ENCODE assay signal across 22 cellular contexts in the genomic region with DNA sequence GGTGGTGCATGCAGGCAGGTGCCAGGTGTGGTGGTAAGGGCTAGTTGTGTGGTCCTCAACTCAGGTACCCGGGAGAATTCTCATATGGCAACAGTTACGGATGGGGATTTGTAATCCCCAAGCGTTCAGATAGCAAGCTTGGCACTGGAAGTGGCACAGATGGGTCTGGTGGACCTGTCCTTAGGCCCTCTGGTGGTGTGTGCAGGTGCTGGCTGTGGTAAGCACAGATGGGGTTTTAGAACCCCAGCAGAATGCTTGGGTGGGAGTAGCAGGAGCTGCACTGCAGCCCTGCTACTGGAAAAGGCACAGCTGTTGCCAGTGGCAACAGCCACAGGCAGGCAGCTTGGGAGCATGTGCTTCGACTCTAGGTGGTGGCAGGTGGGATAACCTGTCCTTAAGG.
DNase-seq lines count a peak whose midpoint lies in the region; ATAC-seq and TF ChIP-seq lines count a peak whose summit lies in the region.
"Had no signal": no experiment of that assay in that cellular context is flagged by ENCODE, and none has a peak within 500 bp of the region (broad histone marks: within the 10 kb centered on the region; RNA-seq: fewer than 3 reads in every experiment).

No MANE protein-coding gene starts in this region.

- TF ChIP-seq POLR2A in body of pancreas (IDR thresholded peaks at IDR 0.05), result no peak

- H4K20me1 ChIP-seq in neural progenitor cell (ENCODE audit: low read depth), result no peaks in the 10 kb centered on the region

- H2AFZ ChIP-seq in neural progenitor cell (replicated peaks), result no peak overlapping the region

- TF ChIP-seq CTCF in body of pancreas (IDR thresholded peaks at IDR 0.05), result peak in 3 of 7 experiments; percentile 19 to 43 (median 32)
- peak; percentile 14 for TF ChIP-seq CTCF in neural progenitor cell (IDR thresholded peaks at IDR 0.05)
- TF ChIP-seq CTCF in nephron progenitor cell (IDR thresholded peaks at IDR 0.05), result no peak

- WGBS in body of pancreas, 2 donors, result 29 to 49% methylated on average over 2 to 4 of the region's 4 CpGs

- H3K4me3 ChIP-seq in body of pancreas (no peak overlapping the region), neural progenitor cell (no peak overlapping the region)
- H3K4me3 ChIP-seq: MG63, Peyer's patch, SK-N-MC had no signal

- no peak overlapping the region for H3K9ac ChIP-seq in neural progenitor cell

- no peak overlapping the region for H3K4me3 Mint-ChIP-seq in neural progenitor cell
- no peak overlapping the region for H3K4me3 Mint-ChIP-seq in nephron progenitor cell
- H3K4me3 Mint-ChIP-seq: CD4-positive, CD25-positive, alpha-beta regulatory T cell had no signal

- no peak overlapping the region for H3K4me2 ChIP-seq in neural progenitor cell

- no peaks in the 10 kb centered on the region for H3F3A ChIP-seq in neural progenitor cell (ENCODE audit: low read depth)

- no peaks in the 10 kb centered on the region for H3K36me3 Mint-ChIP-seq in neural progenitor cell
- H3K36me3 Mint-ChIP-seq in nephron progenitor cell (ENCODE audit: low read depth), result no peaks in the 10 kb centered on the region
- H3K36me3 Mint-ChIP-seq: CD4-positive, CD25-positive, alpha-beta regulatory T cell had no signal

- no peak overlapping the region for H3K27ac ChIP-seq in body of pancreas
- H3K27ac ChIP-seq in neural progenitor cell, result no peak overlapping the region
- H3K27ac ChIP-seq: Peyer's patch, SK-N-MC had no signal

- intact Hi-C loops in body of pancreas (cut with DNase I), result no loop called here

- H3K27me3 Mint-ChIP-seq in neural progenitor cell (ENCODE audit: insufficient read depth, low read depth) (no peaks in the 10 kb centered on the region), nephron progenitor cell (ENCODE audit: low read depth, poor library complexity) (no peaks in the 10 kb centered on the region)
- H3K27me3 Mint-ChIP-seq: CD4-positive, CD25-positive, alpha-beta regulatory T cell had no signal

- DNase-seq in DMS 273 treated with DMSO at 0.1 percent for 48 hours (lab: John Stamatoyannopoulos, UW) (peak; percentile 12), NCI-H2171 (lab: John Stamatoyannopoulos, UW) (peak; percentile 73), body of pancreas (peak; percentile 19 to 56 (median 23)), neural progenitor cell (ENCODE audit: low spot score) (no peak), nephron progenitor cell (no peak)
- DNase-seq: ACHN; AML-193; CD4-positive, CD25-positive, alpha-beta regulatory T cell; H7; IMR-90; Karpas-422; MG63; NCI-H1092 treated with DMSO at 0.1 percent for 48 hours; NCI-H1694; NCI-H446; NCI-H69; Peyer's patch; Right ventricle myocardium superior; T-helper 1 cell had no signal

- H3K79me2 ChIP-seq in neural progenitor cell (ENCODE audit: low read depth), result no peaks in the 10 kb centered on the region

- no peak for ATAC-seq in body of pancreas
- ATAC-seq in HG02678 (IDR thresholded peaks at IDR 0.05; ENCODE audit: unreplicated experiment), result no peak
- no peak for ATAC-seq in GM19463 (IDR thresholded peaks at IDR 0.05; ENCODE audit: unreplicated experiment)

- H3K9me3 ChIP-seq in body of pancreas (no peaks in the 10 kb centered on the region), neural progenitor cell (ENCODE audit: low read depth) (no peaks in the 10 kb centered on the region)
- H3K9me3 ChIP-seq: MG63, Peyer's patch had no signal

- H3K4me1 ChIP-seq in body of pancreas, result peaks cover 9% of the 10 kb centered on the region
- H3K4me1 ChIP-seq in neural progenitor cell, result no peaks in the 10 kb centered on the region
- H3K4me1 ChIP-seq: Peyer's patch had no signal

- H3K27ac Mint-ChIP-seq in neural progenitor cell (no peak overlapping the region), nephron progenitor cell (no peak overlapping the region)
- H3K27ac Mint-ChIP-seq: CD4-positive, CD25-positive, alpha-beta regulatory T cell had no signal

- H3K4me1 Mint-ChIP-seq in neural progenitor cell (no peaks in the 10 kb centered on the region), nephron progenitor cell (no peaks in the 10 kb centered on the region)
- H3K4me1 Mint-ChIP-seq: CD4-positive, CD25-positive, alpha-beta regulatory T cell had no signal

- no peaks in the 10 kb centered on the region for H3K27me3 ChIP-seq in body of pancreas
- no peaks in the 10 kb centered on the region for H3K27me3 ChIP-seq in neural progenitor cell
- H3K27me3 ChIP-seq: MG63, Peyer's patch had no signal

- H3K9me3 Mint-ChIP-seq in neural progenitor cell (no peaks in the 10 kb centered on the region), nephron progenitor cell (peaks cover 4% of the 10 kb centered on the region)

- no peaks in the 10 kb centered on the region for H3K36me3 ChIP-seq in body of pancreas (replicated peaks in 1 of 2; ENCODE audit: insufficient read depth in 1 of 2, low read depth in 2 of 2)
- no peaks in the 10 kb centered on the region for H3K36me3 ChIP-seq in neural progenitor cell
- H3K36me3 ChIP-seq: MG63, Peyer's patch had no signal

Comparison
In these comparisons a context has a peak if more than half of its experiments do, and no peak if none do; other contexts are left out.
1. DNase-seq: peak in DMS 273 treated with DMSO at 0.1 percent for 48 hours (single experiment), NCI-H2171 (single experiment) and body of pancreas (4 of 4); none in neural progenitor cell (single experiment) and nephron progenitor cell (single experiment).